In genomic region chr6:41707565-41708200, GRCh38 we compare ENCODE assay signal across 9 cellular contexts. TPM values are rescaled to one million over a fixed set of nuclear protein-coding genes. Genes with fewer than 3 reads are reported as not detected.
DNase-seq lines count a peak whose midpoint lies in the region; ATAC-seq and TF ChIP-seq lines count a peak whose summit lies in the region.
"Had no signal": no experiment of that assay in that cellular context is flagged by ENCODE, and none has a peak within 500 bp of the region (broad histone marks: within the 10 kb centered on the region; RNA-seq: fewer than 3 reads in every experiment).

No MANE protein-coding gene starts in this region.

- peaks cover 27% of the 10 kb centered on the region for H3K4me1 Mint-ChIP-seq in activated T-helper 1 cell treated with anti-CD3 and anti-CD28 coated beads, Interleukin-12 subunit alpha, Interleukin-12 subunit beta, Interleukin-2, Interleukin-4 antibody, amounts not matched to agents 30 ng/mL and 10 ng/mL and 1 ng/mL, durations not matched to agents 14 hours and 24 hours and 36 hours (ENCODE audit: low read depth)
- H3K4me1 Mint-ChIP-seq in WTC11, result peaks cover 4% of the 10 kb centered on the region

- no peak for TF ChIP-seq POLR2A in transverse colon (IDR thresholded peaks at IDR 0.05)

- H3K4me3 Mint-ChIP-seq in activated T-helper 1 cell treated with anti-CD3 and anti-CD28 coated beads, Interleukin-12 subunit alpha, Interleukin-12 subunit beta, Interleukin-2, Interleukin-4 antibody, amounts not matched to agents 30 ng/mL and 10 ng/mL and 1 ng/mL, durations not matched to agents 14 hours and 24 hours and 36 hours, result peak overlapping the region; percentile 35
- H3K4me3 Mint-ChIP-seq in WTC11, result no peak overlapping the region

- POLR2A ChIA-PET in WTC11 (lab: Charles Lee), result interaction anchor here (1.4 kb wide), 1 partner anchor 27 kb away, joined by 3 read pairs; no protein-coding TSS in a partner anchor

- TF ChIP-seq EP300 in transverse colon (IDR thresholded peaks at IDR 0.05; ENCODE audit: low read depth), result no peak

- DNase-seq in SIG-M5 treated with dmso at 0.1 percent for 504 hours (lab: John Stamatoyannopoulos, UW; ENCODE audit: unreplicated experiment), result peak; percentile 74
- no peak for DNase-seq in SIG-M5 (lab: John Stamatoyannopoulos, UW)
- DNase-seq in activated T-helper 1 cell treated with anti-CD3 and anti-CD28 coated beads, Interleukin-12 subunit alpha, Interleukin-12 subunit beta, Interleukin-2, Interleukin-4 antibody, amounts not matched to agents 30 ng/mL and 10 ng/mL and 1 ng/mL, durations not matched to agents 14 hours and 24 hours and 36 hours (ENCODE audit: low spot score), result peak; percentile 16
- DNase-seq in right cardiac atrium, result peak in 2 of 3 donors; percentile 75 to 77
- no peak for DNase-seq in transverse colon
- DNase-seq in NCI-H226, result no peak
- DNase-seq in WTC11 (ENCODE audit: low spot score), result no peak

- no peaks in the 10 kb centered on the region for H3K27me3 ChIP-seq in right cardiac atrium (ENCODE audit: control insufficient read depth, insufficient read depth)
- H3K27me3 ChIP-seq in transverse colon, result no peaks in the 10 kb centered on the region

- H3K36me3 Mint-ChIP-seq in activated T-helper 1 cell treated with anti-CD3 and anti-CD28 coated beads, Interleukin-12 subunit alpha, Interleukin-12 subunit beta, Interleukin-2, Interleukin-4 antibody, amounts not matched to agents 30 ng/mL and 10 ng/mL and 1 ng/mL, durations not matched to agents 14 hours and 24 hours and 36 hours (ENCODE audit: low read depth), result no peaks in the 10 kb centered on the region
- no peaks in the 10 kb centered on the region for H3K36me3 Mint-ChIP-seq in WTC11

- no peaks in the 10 kb centered on the region for H3K9me3 Mint-ChIP-seq in activated T-helper 1 cell treated with anti-CD3 and anti-CD28 coated beads, Interleukin-12 subunit alpha, Interleukin-12 subunit beta, Interleukin-2, Interleukin-4 antibody, amounts not matched to agents 30 ng/mL and 10 ng/mL and 1 ng/mL, durations not matched to agents 14 hours and 24 hours and 36 hours
- H3K9me3 Mint-ChIP-seq in WTC11, result no peaks in the 10 kb centered on the region

- TF ChIP-seq CTCF in transverse colon (IDR thresholded peaks at IDR 0.05) (no peak), WTC11 (IDR thresholded peaks at IDR 0.05) (no peak)

- H3K4me1 ChIP-seq in right cardiac atrium (ENCODE audit: control insufficient read depth, insufficient read depth, low read length) (peaks cover 22% of the 10 kb centered on the region), transverse colon (peaks cover 27 to 55% (median 37%) of the 10 kb centered on the region in 4 donors)

- intact Hi-C loops in activated T-helper 1 cell treated with anti-CD3 and anti-CD28 coated beads, Interleukin-12 subunit alpha, Interleukin-12 subunit beta, Interleukin-2, Interleukin-4 antibody, amounts not matched to agents 30 ng/mL and 10 ng/mL and 1 ng/mL, durations not matched to agents 14 hours and 24 hours and 36 hours (cut with micrococcal nuclease), result loop anchor here (1.0 kb wide), 1 partner anchor 28 kb away; the partner anchor contains the start of gene TFEB
- intact Hi-C loops in right cardiac atrium (cut with DNase I), result loop anchor here in 2 of 4 donors (2.0 kb wide), 1 partner anchor 27 kb away; the partner anchor contains the start of gene TFEB (in 2 of the 2)
- intact Hi-C loops in transverse colon (cut with DNase I; ENCODE audit: low total_unique reads), result no loop called here

- 55% methylated on average over 14 of the region's 14 CpGs for WGBS in right cardiac atrium
- 56 to 70% methylated on average over 10 to 14 of the region's 14 CpGs for WGBS in transverse colon (ENCODE audit: low coverage in 1 of 2), 2 donors

- no peaks in the 10 kb centered on the region for H3K27me3 Mint-ChIP-seq in activated T-helper 1 cell treated with anti-CD3 and anti-CD28 coated beads, Interleukin-12 subunit alpha, Interleukin-12 subunit beta, Interleukin-2, Interleukin-4 antibody, amounts not matched to agents 30 ng/mL and 10 ng/mL and 1 ng/mL, durations not matched to agents 14 hours and 24 hours and 36 hours (ENCODE audit: insufficient read depth)
- no peaks in the 10 kb centered on the region for H3K27me3 Mint-ChIP-seq in WTC11 (ENCODE audit: low read depth)

- H3K9me3 ChIP-seq in right cardiac atrium (ENCODE audit: control insufficient read depth, low read length) (no peaks in the 10 kb centered on the region), transverse colon (no peaks in the 10 kb centered on the region)

- no peaks in the 10 kb centered on the region for H3K36me3 ChIP-seq in transverse colon

- peak overlapping the region; percentile 83 for H3K27ac Mint-ChIP-seq in activated T-helper 1 cell treated with anti-CD3 and anti-CD28 coated beads, Interleukin-12 subunit alpha, Interleukin-12 subunit beta, Interleukin-2, Interleukin-4 antibody, amounts not matched to agents 30 ng/mL and 10 ng/mL and 1 ng/mL, durations not matched to agents 14 hours and 24 hours and 36 hours
- H3K27ac Mint-ChIP-seq in WTC11, result no peak overlapping the region

- CTCF ChIA-PET in WTC11 (lab: Charles Lee), result interaction anchor here (1.5 to 4.6 kb wide), 8 partner anchors 10 to 105 kb away, joined by 8 to 39 read pairs (median 22); partner anchors contain the start of genes TFEB and TOMM6

- no peak for ATAC-seq in right cardiac atrium
- ATAC-seq in GM19463 (IDR thresholded peaks at IDR 0.05; ENCODE audit: unreplicated experiment), result no peak
- ATAC-seq in WTC11, result no peak

- H3K4me3 ChIP-seq in right cardiac atrium (ENCODE audit: low read length), result no peak overlapping the region
- H3K4me3 ChIP-seq in transverse colon, result no peak overlapping the region

- in situ Hi-C loops in transverse colon (cut with MboI; ENCODE audit: low pct_ligation_motif_present in 1 of 4, low pct_unique_long_range_greater_than_20kb in 1 of 4, low sequenced_read_pairs in 3 of 4), result no loop called here

- peak overlapping the region; percentile 59 for H3K27ac ChIP-seq in right cardiac atrium (ENCODE audit: low read length)
- H3K27ac ChIP-seq in transverse colon, result peak overlapping the region; percentile 66 to 87 (median 78)

TF ChIP-seq in WTC11, 78 proteins besides CTCF, POLR2A, EP300 and RAD21 (continues in another document):
- TF ChIP-seq TEAD1 (CRISPR knock-in tag; IDR thresholded peaks at IDR 0.05), result no peak
- no peak for TF ChIP-seq ZNF317 (CRISPR knock-in tag; IDR thresholded peaks at IDR 0.05; ENCODE audit: borderline replicate concordance, low read depth)
- TF ChIP-seq OVOL2 (CRISPR knock-in tag; IDR thresholded peaks at IDR 0.05; ENCODE audit: borderline replicate concordance), result no peak
- TF ChIP-seq ERG (CRISPR knock-in tag; IDR thresholded peaks at IDR 0.05), result no peak
- no peak for TF ChIP-seq ZNF512 (CRISPR knock-in tag; IDR thresholded peaks at IDR 0.05; ENCODE audit: borderline replicate concordance)
- no peak for TF ChIP-seq NFYB (CRISPR knock-in tag; conservative IDR thresholded peaks at IDR 0.05; ENCODE audit: low read depth)
- TF ChIP-seq ZNF425 (CRISPR knock-in tag; conservative IDR thresholded peaks at IDR 0.05), result no peak

RNA-seq across cellular contexts. Expression of gene TFEB, which starts 27.7 kb away (rescaled TPM):
- total RNA-seq in activated T-helper 1 cell treated with anti-CD3 and anti-CD28 coated beads, Interleukin-12 subunit alpha, Interleukin-12 subunit beta, Interleukin-2, Interleukin-4 antibody, amounts not matched to agents 30 ng/mL and 10 ng/mL and 1 ng/mL, durations not matched to agents 14 hours and 24 hours and 36 hours, result 15.6 and 17.2 TPM in 2 replicates
- total RNA-seq in right cardiac atrium (10 to 100 TPM; 31.6 to 51.1 (median 46.2) TPM), transverse colon (10 to 100 TPM; 30.4 to 47.1 (median 38.1) TPM), WTC11 (2021) (3.1 to 3.9 TPM (median 3.3 TPM) in 3 replicates)
- polyA plus RNA-seq in right cardiac atrium, result 33.4 TPM

RNA-seq across cellular contexts. Expression of gene PGC, which starts 39.5 kb away (rescaled TPM):
- total RNA-seq in activated T-helper 1 cell treated with anti-CD3 and anti-CD28 coated beads, Interleukin-12 subunit alpha, Interleukin-12 subunit beta, Interleukin-2, Interleukin-4 antibody, amounts not matched to agents 30 ng/mL and 10 ng/mL and 1 ng/mL, durations not matched to agents 14 hours and 24 hours and 36 hours, result 0.60 TPM in 1 of 2 replicates, not detected in the other
- total RNA-seq in right cardiac atrium (under 1 TPM in 1 of 4 donors, not detected in 3; 0.42 TPM), transverse colon (1 to 10 TPM in 1 of 4 donors, not detected in 3; 1.5 TPM), WTC11 (2021) (0.55 to 0.63 TPM (median 0.62 TPM) in 3 replicates)
- 1.00 TPM for polyA plus RNA-seq in right cardiac atrium
- total RNA-seq: glomerular endothelial cell had no signal

Comparison
In these comparisons a context has a peak if more than half of its experiments do, and no peak if none do; other contexts are left out.
1. DNase-seq: peak in SIG-M5 treated with dmso at 0.1 percent for 504 hours (single experiment), activated T-helper 1 cell treated with anti-CD3 and anti-CD28 coated beads, Interleukin-12 subunit alpha, Interleukin-12 subunit beta, Interleukin-2, Interleukin-4 antibody, amounts not matched to agents 30 ng/mL and 10 ng/mL and 1 ng/mL, durations not matched to agents 14 hours and 24 hours and 36 hours (single experiment) and right cardiac atrium (2 of 3); none in SIG-M5 (single experiment), transverse colon (single experiment), NCI-H226 (single experiment) and WTC11 (single experiment).